In the genomic region with DNA sequence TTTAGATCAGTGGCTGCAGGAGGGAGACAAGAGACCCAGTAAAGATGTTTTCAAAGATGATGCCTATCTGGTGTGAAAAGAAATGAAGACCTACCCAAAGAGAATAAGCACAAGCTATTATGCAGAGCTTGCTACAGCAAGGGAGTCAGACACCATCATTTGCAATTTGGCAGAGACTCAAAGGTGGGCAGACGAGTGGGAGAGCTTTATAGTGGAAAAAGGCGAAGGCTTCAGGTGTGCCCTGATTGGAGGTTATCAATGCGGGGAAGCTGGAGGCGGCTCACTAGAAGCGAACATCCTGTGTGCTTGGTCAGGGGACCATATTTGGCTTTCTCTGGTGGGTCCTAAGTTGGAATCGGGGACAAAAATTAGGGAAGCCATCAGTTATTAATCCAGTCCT, we compare ENCODE assay signal across 7 cellular contexts.
"Had no signal": no experiment of that assay in that cellular context is flagged by ENCODE, and none has a peak within 500 bp of the region (broad histone marks: within the 10 kb centered on the region; RNA-seq: fewer than 3 reads in every experiment).

No MANE protein-coding gene starts in this region.

- H3K9me3 Mint-ChIP-seq: IgD-negative memory B cell had no signal

- DNase-seq: IMR-90, KBM-7, KG1 had no signal

- H3K4me1 Mint-ChIP-seq: IgD-negative memory B cell had no signal

- H3K4me3 Mint-ChIP-seq: IgD-negative memory B cell had no signal

- H3K27ac Mint-ChIP-seq: IgD-negative memory B cell had no signal

- H3K4me3 ChIP-seq: K562 had no signal

- H3K27me3 Mint-ChIP-seq: IgD-negative memory B cell had no signal

- ATAC-seq: HepG2, K562 had no signal

- H3K27ac ChIP-seq: HL-60 had no signal
